Comparison of ENCODE assay signal across 8 cellular contexts in the genomic region with DNA sequence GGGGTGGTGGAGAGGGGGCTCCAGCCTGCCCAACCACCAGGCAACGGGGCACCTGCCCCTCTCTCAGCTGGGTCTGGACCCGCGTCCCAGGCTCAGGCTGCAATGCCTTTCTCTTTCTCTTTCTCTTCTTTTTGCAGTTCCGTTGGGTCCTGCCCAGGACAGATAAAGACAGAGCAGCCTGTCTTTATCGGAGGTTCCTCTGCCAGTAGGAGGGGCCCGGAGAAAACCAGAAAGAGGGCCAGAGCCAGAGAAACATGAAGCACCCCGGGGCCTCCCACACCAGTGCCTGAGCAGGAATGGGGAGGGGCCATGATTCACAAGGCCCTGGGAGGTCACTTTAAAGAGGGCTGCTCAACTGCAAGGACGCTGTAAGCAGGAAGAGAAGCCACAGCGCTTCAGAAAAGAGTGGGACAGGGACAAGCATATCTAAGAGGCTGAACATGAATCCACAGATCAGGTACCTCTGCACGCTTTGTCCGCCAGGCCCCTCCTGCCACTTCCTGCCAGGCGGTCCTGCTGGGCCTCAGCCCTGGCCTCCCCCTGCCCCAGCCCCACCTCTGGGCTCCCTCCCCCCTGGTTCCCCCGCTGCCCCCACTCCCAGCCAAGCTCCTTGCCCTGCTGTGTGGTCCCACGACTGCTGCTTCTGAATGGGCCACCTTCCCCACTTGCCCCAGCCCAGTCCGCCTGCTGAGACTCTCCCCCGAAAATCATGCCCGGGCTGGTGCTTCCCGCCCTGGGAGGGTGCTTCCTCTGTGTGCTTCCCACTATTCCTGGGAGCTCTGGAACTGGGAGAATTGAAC. TPM values are rescaled to one million over a fixed set of nuclear protein-coding genes. Genes with fewer than 3 reads are reported as not detected.
A peak's percentile ranks its signal among the peaks of the same experiment; 100 is the strongest.
DNase-seq lines count a peak whose midpoint lies in the region; ATAC-seq and TF ChIP-seq lines count a peak whose summit lies in the region.

TSS of gene APOBEC3C (plus strand) at position 335 of the 800 bp plus-strand sequence. CDS start at position 441, 106 bp downstream.

- peaks cover 0 to 3% of the 10 kb centered on the region in 2 donors for H3K4me1 ChIP-seq in lung (ENCODE audit: control insufficient read depth in 2 of 2, insufficient read depth in 2 of 2, low read length in 2 of 2)

- DNase-seq in HEK293T (ENCODE audit: extremely low spot score) (peak; percentile 58), NCI-H2196 treated with DMSO at 0.1 percent for 48 hours (lab: John Stamatoyannopoulos, UW; ENCODE audit: unreplicated experiment) (peak; percentile 8), dermis blood vessel endothelial cell (peak; percentile 55), lung (ENCODE audit: low spot score) (peak; percentile 73), NCI-H1048 (lab: John Stamatoyannopoulos, UW) (no peak)
- DNase-seq in activated CD4-positive, alpha-beta T cell treated with anti-CD3 and anti-CD28 coated beads, Interleukin-2, amount 10 ng/mL, durations not matched to agents 7 days and 5 days: peak; percentile 89
- DNase-seq in stimulated activated CD4-positive, alpha-beta T cell treated with anti-CD3 and anti-CD28 coated beads, TNF-alpha, amount 100 ng/mL, for 48 hours (ENCODE audit: low read depth in 3 of 3): peak; percentile 64 to 74 (median 73)

- H3K27me3 Mint-ChIP-seq in activated CD4-positive, alpha-beta T cell treated with anti-CD3 and anti-CD28 coated beads, Interleukin-2, amount 10 ng/mL, durations not matched to agents 7 days and 5 days: no peaks in the 10 kb centered on the region

- no peaks in the 10 kb centered on the region for H3K9me3 ChIP-seq in lung (ENCODE audit: control insufficient read depth in 2 of 2, insufficient read depth in 1 of 2, low read length in 1 of 2)

- CTCF ChIA-PET in HEK293T (lab: Yijun Ruan, JAX): interaction anchor here (1.5 kb wide), 1 partner anchor 245 kb away, joined by 4 read pairs; no protein-coding TSS in a partner anchor
- CTCF ChIA-PET in activated CD4-positive, alpha-beta T cell treated with anti-CD3 and anti-CD28 coated beads, Interleukin-2, amount 10 ng/mL, durations not matched to agents 7 days and 5 days (lab: Charles Lee): interaction anchor here (0.7 to 2.1 kb wide), 4 partner anchors 11 to 1005 kb away, joined by 3 to 11 read pairs (median 6); no protein-coding TSS in a partner anchor

- H3K4me3 Mint-ChIP-seq in activated CD4-positive, alpha-beta T cell treated with anti-CD3 and anti-CD28 coated beads, Interleukin-2, amount 10 ng/mL, durations not matched to agents 7 days and 5 days: peak within 1 kb of the TSS; percentile 98

- no peak for TF ChIP-seq CTCF in lung (IDR thresholded peaks at IDR 0.05; ENCODE audit: control extremely low read depth, extremely low read depth)

- H3K36me3 Mint-ChIP-seq in activated CD4-positive, alpha-beta T cell treated with anti-CD3 and anti-CD28 coated beads, Interleukin-2, amount 10 ng/mL, durations not matched to agents 7 days and 5 days (ENCODE audit: low read depth): peaks cover 17% of the 10 kb centered on the region

- peak within 1 kb of the TSS; percentile 34 to 92 for H3K27ac ChIP-seq in lung (ENCODE audit: low read depth in 1 of 2, low read length in 1 of 2)

- H3K4me1 Mint-ChIP-seq in activated CD4-positive, alpha-beta T cell treated with anti-CD3 and anti-CD28 coated beads, Interleukin-2, amount 10 ng/mL, durations not matched to agents 7 days and 5 days: peaks cover 47% of the 10 kb centered on the region

- no peaks in the 10 kb centered on the region for H3K9me3 Mint-ChIP-seq in activated CD4-positive, alpha-beta T cell treated with anti-CD3 and anti-CD28 coated beads, Interleukin-2, amount 10 ng/mL, durations not matched to agents 7 days and 5 days

- 6% methylated on average over 18 of the region's 18 CpGs for WGBS in lung, 2 donors

- H3K4me3 ChIP-seq in GM08714 (ENCODE audit: low read length): peak within 1 kb of the TSS; percentile 91
- peak within 1 kb of the TSS; percentile 47 for H3K4me3 ChIP-seq in lung

- peak; percentile 96 for ATAC-seq in lung (ENCODE audit: insufficient read depth, low FRiP score)

- H3K27ac Mint-ChIP-seq in activated CD4-positive, alpha-beta T cell treated with anti-CD3 and anti-CD28 coated beads, Interleukin-2, amount 10 ng/mL, durations not matched to agents 7 days and 5 days: peak within 1 kb of the TSS; percentile 97

- no peaks in the 10 kb centered on the region for H3K27me3 ChIP-seq in lung (ENCODE audit: control insufficient read depth, insufficient read depth)

- POLR2A ChIA-PET in HEK293T (lab: Yijun Ruan, JAX): interaction anchor here (0.6 to 1.5 kb wide), 3 partner anchors 11 to 135 kb away, joined by 3 read pairs; no protein-coding TSS in a partner anchor
- POLR2A ChIA-PET in activated CD4-positive, alpha-beta T cell treated with anti-CD3 and anti-CD28 coated beads, Interleukin-2, amount 10 ng/mL, durations not matched to agents 7 days and 5 days (lab: Charles Lee): no interaction called here

- no peaks in the 10 kb centered on the region for H3K36me3 ChIP-seq in lung (ENCODE audit: control insufficient read depth in 2 of 2, insufficient read depth in 2 of 2, low read length in 2 of 2)

TF ChIP-seq in HEK293T, 16 proteins besides CTCF, POLR2A, EP300 and RAD21:
- TF ChIP-seq ZNF384 (IDR thresholded peaks at IDR 0.05) (no peak), BHLHE40 (IDR thresholded peaks at IDR 0.05; ENCODE audit: borderline replicate concordance) (no peak), TARDBP (IDR thresholded peaks at IDR 0.05) (no peak), HDGF (IDR thresholded peaks at IDR 0.05; ENCODE audit: borderline replicate concordance) (no peak), ELF4 (IDR thresholded peaks at IDR 0.05) (no peak), L3MBTL2 (conservative IDR thresholded peaks at IDR 0.05) (peak; percentile 57), SP1 (IDR thresholded peaks at IDR 0.05) (no peak)
- TF ChIP-seq, protein P1, sequence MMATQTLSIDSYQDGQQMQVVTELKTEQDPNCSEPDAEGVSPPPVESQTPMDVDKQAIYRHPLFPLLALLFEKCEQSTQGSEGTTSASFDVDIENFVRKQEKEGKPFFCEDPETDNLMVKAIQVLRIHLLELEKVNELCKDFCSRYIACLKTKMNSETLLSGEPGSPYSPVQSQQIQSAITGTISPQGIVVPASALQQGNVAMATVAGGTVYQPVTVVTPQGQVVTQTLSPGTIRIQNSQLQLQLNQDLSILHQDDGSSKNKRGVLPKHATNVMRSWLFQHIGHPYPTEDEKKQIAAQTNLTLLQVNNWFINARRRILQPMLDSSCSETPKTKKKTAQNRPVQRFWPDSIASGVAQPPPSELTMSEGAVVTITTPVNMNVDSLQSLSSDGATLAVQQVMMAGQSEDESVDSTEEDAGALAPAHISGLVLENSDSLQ (IDR thresholded peaks at IDR 0.05): no peak

RNA-seq across cellular contexts. Expression of gene APOBEC3C, which starts in this region (rescaled TPM):
- total RNA-seq in activated CD4-positive, alpha-beta T cell treated with anti-CD3 and anti-CD28 coated beads, Interleukin-2, amount 10 ng/mL, durations not matched to agents 7 days and 5 days: 100 to 1,000 TPM; 111 to 144 TPM
- 0.68 and 3.9 TPM in 2 replicates for total RNA-seq in dermis blood vessel endothelial cell
- total RNA-seq in lung: 10 to 100 TPM; 11.1 to 21.7 TPM
- 10 to 100 TPM; 12.0 to 15.3 TPM for polyA plus RNA-seq in lung
